ENCODE assay signal across 8 cellular contexts in the genomic region with DNA sequence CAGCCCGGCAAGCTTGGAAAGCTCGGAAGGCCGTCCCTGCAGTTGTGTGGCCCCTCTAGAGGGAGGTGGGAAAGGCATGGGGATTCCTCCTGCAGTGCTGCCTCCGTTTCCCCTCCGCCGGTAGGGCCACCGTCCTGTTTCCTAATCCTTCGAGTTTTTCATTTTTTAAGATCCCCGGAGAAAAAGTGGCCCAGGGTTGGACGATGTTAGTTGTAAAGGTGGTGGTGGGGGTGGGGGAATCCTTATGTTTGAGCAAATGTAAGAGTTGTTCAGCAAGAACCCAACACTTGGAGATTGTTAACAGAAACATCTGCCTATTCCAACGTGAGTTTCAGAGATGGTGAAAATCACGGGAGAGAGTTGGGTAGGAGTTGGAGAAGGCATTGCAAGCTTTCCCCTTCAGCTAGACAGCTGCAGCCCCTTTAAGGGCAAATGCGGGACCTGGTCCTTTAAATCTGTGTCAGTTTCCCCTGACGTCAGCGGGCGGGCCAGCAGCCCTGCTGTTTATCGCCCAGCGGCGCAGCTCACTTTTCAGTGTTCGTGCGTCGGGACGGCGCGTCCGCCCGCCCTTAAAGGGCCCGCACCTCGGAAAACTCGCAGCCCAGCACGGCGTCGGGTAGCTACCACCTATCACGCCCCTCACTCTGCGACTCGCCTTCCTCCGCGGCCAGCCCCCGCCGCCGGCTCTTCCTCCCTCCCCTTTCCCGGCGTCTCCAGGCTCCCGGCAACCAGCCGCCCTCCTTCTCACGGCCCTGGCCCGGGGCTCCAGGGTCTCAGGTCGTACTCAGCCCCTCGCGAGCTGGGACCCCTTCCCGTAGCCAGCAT. TPM values are rescaled to one million over a fixed set of nuclear protein-coding genes. Genes with fewer than 3 reads are reported as not detected.
DNase-seq lines count a peak whose midpoint lies in the region; ATAC-seq and TF ChIP-seq lines count a peak whose summit lies in the region.

A gene (plus strand): TSS at position 534 of the 825 bp plus-strand sequence. CDS start 521 bp downstream, outside the sequence.

- no peaks in the 10 kb centered on the region for H3K9me3 ChIP-seq in BE2C

- intact Hi-C loops in activated CD4-positive, alpha-beta T cell treated with anti-CD3 and anti-CD28 coated beads, Interleukin-2, amount 10 ng/mL, durations not matched to agents 24 days and 14 days (cut with micrococcal nuclease), result loop anchor here (1.0 to 2.0 kb wide), 3 partner anchors 34 to 148 kb away; a partner anchor contains a TSS

- DNase-seq in BE2C (peak; percentile 96), GM19240 (ENCODE audit: insufficient read length, low spot score) (peak; percentile 85), NCI-H526 treated with DMSO at 0.1 percent for 48 hours (lab: John Stamatoyannopoulos, UW) (peak; percentile 99), coronary artery (ENCODE audit: low spot score) (peak; percentile 96)
- peak; percentile 97 for DNase-seq in activated CD4-positive, alpha-beta T cell treated with anti-CD3 and anti-CD28 coated beads, Interleukin-2, amount 10 ng/mL, durations not matched to agents 24 days and 14 days
- peak; percentile 72 to 84 for DNase-seq in stimulated activated CD4-positive, alpha-beta T cell treated with anti-CD3 and anti-CD28 coated beads, Interleukin-1b, Interleukin-23, amount 100 ng/mL, for 4 hours (ENCODE audit: low read depth in 2 of 2)

- H3K4me3 Mint-ChIP-seq in activated CD4-positive, alpha-beta T cell treated with anti-CD3 and anti-CD28 coated beads, Interleukin-2, amount 10 ng/mL, durations not matched to agents 24 days and 14 days, result peak within 1 kb of the TSS; percentile 88

- H3K36me3 Mint-ChIP-seq in activated CD4-positive, alpha-beta T cell treated with anti-CD3 and anti-CD28 coated beads, Interleukin-2, amount 10 ng/mL, durations not matched to agents 24 days and 14 days (ENCODE audit: low read depth), result peaks cover 2% of the 10 kb centered on the region

- H3K27me3 Mint-ChIP-seq in activated CD4-positive, alpha-beta T cell treated with anti-CD3 and anti-CD28 coated beads, Interleukin-2, amount 10 ng/mL, durations not matched to agents 24 days and 14 days, result no peaks in the 10 kb centered on the region

- no peak for TF ChIP-seq CTCF in BE2C (IDR thresholded peaks at IDR 0.05; ENCODE audit: low read depth, low read length)
- TF ChIP-seq CTCF in coronary artery (IDR thresholded peaks at IDR 0.05), result no peak

- H3K9me3 Mint-ChIP-seq in activated CD4-positive, alpha-beta T cell treated with anti-CD3 and anti-CD28 coated beads, Interleukin-2, amount 10 ng/mL, durations not matched to agents 24 days and 14 days, result no peaks in the 10 kb centered on the region

- H3K27me3 ChIP-seq in BE2C, result no peaks in the 10 kb centered on the region
- H3K27me3 ChIP-seq in layer of hippocampus (ENCODE audit: control insufficient read depth, insufficient read depth, low read length), result no peaks in the 10 kb centered on the region

- peak; percentile 81 for ATAC-seq in HG03469 (IDR thresholded peaks at IDR 0.05; ENCODE audit: unreplicated experiment)

- peaks cover 3% of the 10 kb centered on the region; the same call in 1 of the 2 replicates for H3K36me3 ChIP-seq in BE2C

- peaks cover 11% of the 10 kb centered on the region for H3K4me1 ChIP-seq in BE2C

- H3K27ac Mint-ChIP-seq in activated CD4-positive, alpha-beta T cell treated with anti-CD3 and anti-CD28 coated beads, Interleukin-2, amount 10 ng/mL, durations not matched to agents 24 days and 14 days, result peak within 1 kb of the TSS; percentile 86

- peak within 1 kb of the TSS; percentile 90 for H3K4me3 ChIP-seq in BE2C (ENCODE audit: low read depth, low read length)
- peak within 1 kb of the TSS; percentile 80 for H3K4me3 ChIP-seq in coronary artery

- H3K27ac ChIP-seq in coronary artery (peak within 1 kb of the TSS; percentile 97), layer of hippocampus (ENCODE audit: low read depth, low read length) (peak within 1 kb of the TSS; percentile 16)

- peaks cover 26% of the 10 kb centered on the region for H3K4me1 Mint-ChIP-seq in activated CD4-positive, alpha-beta T cell treated with anti-CD3 and anti-CD28 coated beads, Interleukin-2, amount 10 ng/mL, durations not matched to agents 24 days and 14 days

RNA-seq across cellular contexts. Expression of the gene that starts here (rescaled TPM):
- polyA plus RNA-seq in BE2C (2012; ENCODE audit: insufficient read depth, insufficient read length, low read depth), result 36.0 TPM
- 23.9 and 29.1 TPM in 2 replicates for total RNA-seq in activated CD4-positive, alpha-beta T cell treated with anti-CD3 and anti-CD28 coated beads, Interleukin-2, amount 10 ng/mL, durations not matched to agents 24 days and 14 days

Comparison
In these comparisons a context has a peak if more than half of its experiments do, and no peak if none do; other contexts are left out.
1. Peak in every context shown above with its lines: DNase-seq, ATAC-seq, H3K4me3 ChIP-seq and H3K27ac ChIP-seq.